ENCODE assay signal across 12 cellular contexts in genomic region chr3:69474186-69474585, GRCh38.
DNase-seq lines count a peak whose midpoint lies in the region; ATAC-seq and TF ChIP-seq lines count a peak whose summit lies in the region.
"Had no signal": no experiment of that assay in that cellular context is flagged by ENCODE, and none has a peak within 500 bp of the region (broad histone marks: within the 10 kb centered on the region; RNA-seq: fewer than 3 reads in every experiment).

No MANE protein-coding gene starts in this region.

- intact Hi-C loops in sciatic nerve (cut with DNase I): loop anchor here (2.0 kb wide), 1 partner anchor 47 kb away; no protein-coding TSS in a partner anchor

- ATAC-seq in sciatic nerve (peak; percentile 57), HG03025 (IDR thresholded peaks at IDR 0.05; ENCODE audit: low FRiP score, unreplicated experiment) (no peak)
- ATAC-seq: A549 had no signal

- peaks cover 3% of the 10 kb centered on the region; the same call in 1 of the 2 replicates for H3K9me3 Mint-ChIP-seq in HFFc6

- DNase-seq in Ammon's horn (ENCODE audit: low spot score) (peak; percentile 17), CD1c-positive myeloid dendritic cell (ENCODE audit: extremely low spot score) (peak; percentile 63), epithelial cell of prostate (ENCODE audit: low read depth, low spot score) (no peak), sciatic nerve (ENCODE audit: low spot score) (no peak), HFFc6 (no peak)
- DNase-seq: Caco-2; CD8-positive, alpha-beta memory T cell; DMS53; GOT3 had no signal

- peak overlapping the region; percentile 99 for H3K27ac ChIP-seq in epithelial cell of prostate
- H3K27ac ChIP-seq: A549 had no signal

- no peak overlapping the region for H3K27ac Mint-ChIP-seq in HFFc6
- H3K27ac Mint-ChIP-seq: CD8-positive, alpha-beta memory T cell had no signal

- TF ChIP-seq CTCF in HFFc6 (IDR thresholded peaks at IDR 0.05): no peak

- no peaks in the 10 kb centered on the region for H3K4me1 Mint-ChIP-seq in HFFc6 (ENCODE audit: low read depth)
- H3K4me1 Mint-ChIP-seq: CD8-positive, alpha-beta memory T cell had no signal

- peaks cover 5% of the 10 kb centered on the region; the same call in 1 of the 2 replicates for H3K27me3 Mint-ChIP-seq in HFFc6 (ENCODE audit: insufficient read depth)

- no peak overlapping the region for H3K4me3 Mint-ChIP-seq in HFFc6
- H3K4me3 Mint-ChIP-seq: CD14-positive monocyte; CD8-positive, alpha-beta memory T cell had no signal

- H3K36me3 Mint-ChIP-seq in HFFc6 (ENCODE audit: low read depth): no peaks in the 10 kb centered on the region
- H3K36me3 Mint-ChIP-seq: CD14-positive monocyte; CD8-positive, alpha-beta memory T cell had no signal

Comparison
In these comparisons a context has a peak if more than half of its experiments do, and no peak if none do; other contexts are left out.
1. DNase-seq: peak in Ammon's horn (single experiment) and CD1c-positive myeloid dendritic cell (single experiment); none in epithelial cell of prostate (single experiment), sciatic nerve (single experiment) and HFFc6 (single experiment).